In genomic region chr3:113696658-113697191, GRCh38 we compare ENCODE assay signal across 8 cellular contexts. TPM values are rescaled to one million over a fixed set of nuclear protein-coding genes. Genes with fewer than 3 reads are reported as not detected.
DNase-seq lines count a peak whose midpoint lies in the region; ATAC-seq, FAIRE-seq and TF ChIP-seq lines count a peak whose summit lies in the region.

No MANE protein-coding gene starts in this region.

- peak overlapping the region; percentile 93 for H3K4me2 ChIP-seq in endothelial cell of umbilical vein (ENCODE audit: insufficient read depth, low read length)

- H3K4me3 ChIP-seq in Caco-2 (ENCODE audit: low read depth, low read length): peak overlapping the region; percentile 84
- H3K4me3 ChIP-seq in endothelial cell of umbilical vein (replicated peaks in 1 of 3; ENCODE audit: insufficient read depth in 1 of 3, low read depth in 1 of 3, low read length in 3 of 3): peak overlapping the region; percentile 37 to 94 (median 90)
- peak overlapping the region; percentile 81 for H3K4me3 ChIP-seq in mesodermal cell (ENCODE audit: extremely low read depth, insufficient read depth, low read length, poor library complexity, severe bottlenecking)

- CTCF ChIA-PET in Caco-2 (lab: Charles Lee): interaction anchor here (0.5 to 1.6 kb wide), 5 partner anchors 15 to 181 kb away, joined by 3 to 5 read pairs (median 5); no protein-coding TSS in a partner anchor
- CTCF ChIA-PET in endothelial cell of umbilical vein (lab: Charles Lee): interaction anchor here (0.8 to 1.1 kb wide), 3 partner anchors 40 to 119 kb away, joined by 4 read pairs; no protein-coding TSS in a partner anchor

- H3K36me3 ChIP-seq in Caco-2 (ENCODE audit: control insufficient read depth, insufficient read depth, low read length) (no peaks in the 10 kb centered on the region), endothelial cell of umbilical vein (ENCODE audit: control insufficient read depth in 2 of 2, extremely low read depth in 1 of 2, insufficient read depth in 2 of 2, low read length in 2 of 2) (no peaks in the 10 kb centered on the region), mesodermal cell (ENCODE audit: control insufficient read depth, insufficient read depth, low read length) (no peaks in the 10 kb centered on the region)

- no peaks in the 10 kb centered on the region for H3K9me3 ChIP-seq in Caco-2
- H3K9me3 ChIP-seq in endothelial cell of umbilical vein (replicated peaks; ENCODE audit: control insufficient read depth, insufficient read depth, low read length): no peaks in the 10 kb centered on the region
- no peaks in the 10 kb centered on the region for H3K9me3 ChIP-seq in mesodermal cell (ENCODE audit: control insufficient read depth, low read length)

- dilution Hi-C loops in endothelial cell of umbilical vein (cut with MboI; ENCODE audit: extremely low pct_ligation_motif_present, low sequenced_read_pairs): no loop called here

- H3K27me3 ChIP-seq in Caco-2 (replicated peaks; ENCODE audit: control insufficient read depth, insufficient read depth, low read length) (no peaks in the 10 kb centered on the region), endothelial cell of umbilical vein (ENCODE audit: control insufficient read depth in 2 of 2, insufficient read depth in 2 of 2, low read length in 2 of 2) (no peaks in the 10 kb centered on the region)

- H3K27ac ChIP-seq in endothelial cell of umbilical vein (ENCODE audit: insufficient read depth, low read depth, low read length) (peak overlapping the region; percentile 30), mesodermal cell (ENCODE audit: low read depth, low read length, severe bottlenecking) (peak overlapping the region; percentile 77)

- H3K9me1 ChIP-seq in endothelial cell of umbilical vein (replicated peaks; ENCODE audit: control insufficient read depth, extremely low read depth, insufficient read depth, low read length): no peaks in the 10 kb centered on the region

- H3K27me3 Mint-ChIP-seq in Caco-2 (ENCODE audit: insufficient read depth, unreplicated experiment): no peaks in the 10 kb centered on the region

- ATAC-seq in GM21423 (IDR thresholded peaks at IDR 0.05; ENCODE audit: unreplicated experiment): peak; percentile 92

- POLR2A ChIA-PET in Caco-2 (lab: Charles Lee) (interaction anchor here (0.7 to 1.2 kb wide), 4 partner anchors 34 to 706 kb away, joined by 3 to 6 read pairs (median 4); partner anchors contain the start of genes ATP6V1A and GTPBP8), endothelial cell of umbilical vein (lab: Charles Lee) (interaction anchor here (0.6 to 0.9 kb wide), 4 partner anchors 9 to 185 kb away, joined by 3 to 9 read pairs (median 5); no protein-coding TSS in a partner anchor)

- no peaks in the 10 kb centered on the region for H3K4me1 Mint-ChIP-seq in Caco-2 (ENCODE audit: low read depth, unreplicated experiment)

- H3K36me3 Mint-ChIP-seq in Caco-2 (ENCODE audit: insufficient read depth, unreplicated experiment): peaks cover 6% of the 10 kb centered on the region

- peak overlapping the region; percentile 85 for H2AFZ ChIP-seq in endothelial cell of umbilical vein (ENCODE audit: low read depth, low read length)

- BruUV-seq in Caco-2 (replicated peaks; lab: Mats Ljungman, UMichigan) (no TSS peak), endothelial cell of umbilical vein (replicated peaks; lab: Mats Ljungman, UMichigan) (no TSS peak)

- WGBS in mesodermal cell (ENCODE audit: insufficient coverage in 2 of 2), 2 experiments: 0% methylated on average over 20 to 26 of the region's 31 CpGs

- H3K4me1 ChIP-seq in Caco-2 (peaks cover 18% of the 10 kb centered on the region), endothelial cell of umbilical vein (ENCODE audit: control insufficient read depth, extremely low read depth, insufficient read depth, low read length) (peaks cover 14% of the 10 kb centered on the region), mesodermal cell (ENCODE audit: control insufficient read depth, insufficient read depth, low read length, poor library complexity, severe bottlenecking) (no peaks in the 10 kb centered on the region)

- H4K20me1 ChIP-seq in endothelial cell of umbilical vein (replicated peaks; ENCODE audit: control insufficient read depth, extremely low read depth, insufficient read depth, low read length): no peaks in the 10 kb centered on the region

- H3K27ac Mint-ChIP-seq in Caco-2 (ENCODE audit: unreplicated experiment): no peak overlapping the region

- TF ChIP-seq CTCF in Caco-2 (IDR thresholded peaks at IDR 0.05; ENCODE audit: insufficient read depth in 1 of 2, low read depth in 1 of 2, low read length in 1 of 2, severe bottlenecking in 1 of 2, unreplicated experiment in 1 of 2) (no peak), endothelial cell of umbilical vein (IDR thresholded peaks at IDR 0.05; ENCODE audit: extremely low read depth in 1 of 2, insufficient read depth in 1 of 2, low read depth in 1 of 2, low read length in 2 of 2) (peak in 1 of 2 donors; percentile 14)

- no peak overlapping the region for H3K4me3 Mint-ChIP-seq in Caco-2 (ENCODE audit: unreplicated experiment)

- intact Hi-C loops in Caco-2 (cut with micrococcal nuclease; ENCODE audit: unreplicated experiment) (loop anchor here (1.0 kb wide), 2 partner anchors 33 to 50 kb away; partner anchors contain the start of gene NAA50), endothelial cell of umbilical vein (cut with micrococcal nuclease) (loop anchor here (1.0 to 10.0 kb wide), 5 partner anchors 49 to 1450 kb away; partner anchors contain the start of genes ATG3, CCDC191, GRAMD1C and QTRT2)

- H3K79me2 ChIP-seq in endothelial cell of umbilical vein (ENCODE audit: control insufficient read depth, insufficient read depth, low read length): peaks cover 2% of the 10 kb centered on the region

- no peaks in the 10 kb centered on the region for H3K9me3 Mint-ChIP-seq in Caco-2 (ENCODE audit: unreplicated experiment)

- peak; percentile 92 for FAIRE-seq in endothelial cell of umbilical vein (lab: Jason Lieb, UNC)

- TF ChIP-seq POLR2A in endothelial cell of umbilical vein (IDR thresholded peaks at IDR 0.05; ENCODE audit: low read depth, low read length): no peak

- peak overlapping the region; percentile 72 for H3K9ac ChIP-seq in endothelial cell of umbilical vein (replicated peaks; ENCODE audit: extremely low read depth, insufficient read depth, low read length)

- DNase-seq in Caco-2 (peak; percentile 99), HUDEP-2 (lab: John Stamatoyannopoulos, UW; ENCODE audit: unreplicated experiment in 76 of 76) (peak in 75 of 76 experiments; percentile 24 to 99 (median 98)), NOMO-1 treated with dmso at 0.1 percent for 144 hours (lab: John Stamatoyannopoulos, UW; ENCODE audit: unreplicated experiment) (peak; percentile 100), endothelial cell of umbilical vein (ENCODE audit: low read depth, low spot score) (peak; percentile 100)
- DNase-seq in activated CD8-positive, alpha-beta memory T cell treated with anti-CD3 and anti-CD28 coated beads, Interleukin-2, amount 50 U/mL, for 4 hours: peak; percentile 96
- peak; percentile 89 for DNase-seq in stimulated activated CD8-positive, alpha-beta memory T cell treated with anti-CD3 and anti-CD28 coated beads, Interleukin-15, amount 100 ng/mL, for 24 hours (ENCODE audit: low read depth)

TF ChIP-seq in endothelial cell of umbilical vein, 7 proteins besides CTCF, POLR2A, EP300 and RAD21 (continues in another document):
- no peak for TF ChIP-seq MYC (IDR thresholded peaks at IDR 0.05; ENCODE audit: low read depth, low read length)
- TF ChIP-seq EZH2 (IDR thresholded peaks at IDR 0.05; ENCODE audit: borderline replicate concordance, low read depth, low read length, severe bottlenecking): no peak
- no peak for TF ChIP-seq FOS (IDR thresholded peaks at IDR 0.05; ENCODE audit: borderline replicate concordance, insufficient read depth, low read length)
- TF ChIP-seq POLR2AphosphoS5 (IDR thresholded peaks at IDR 0.05; ENCODE audit: insufficient read depth, low read depth, low read length): no peak
- TF ChIP-seq JUN (IDR thresholded peaks at IDR 0.05; ENCODE audit: borderline replicate concordance, insufficient read depth, insufficient read length, low read depth): no peak
- TF ChIP-seq GATA2 (IDR thresholded peaks at IDR 0.05; ENCODE audit: insufficient read depth, insufficient read length, low read depth, low read length): no peak

RNA-seq across cellular contexts. Expression of gene USF3, which starts 0.3 kb away (rescaled TPM):
- 10.9 and 12.1 TPM in 2 replicates for total RNA-seq in Caco-2 (2022)
- total RNA-seq in endothelial cell of umbilical vein: 10.5 and 10.9 TPM in 2 replicates
- 6.5 and 7.0 TPM in 2 replicates for polyA plus RNA-seq in endothelial cell of umbilical vein
- polyA plus RNA-seq in endothelial cell of umbilical vein (2011; cell fraction: cytosol; rRNA removed): 6.5 and 7.5 TPM in 2 replicates
- 7.7 and 8.9 TPM in 2 replicates for polyA plus RNA-seq in endothelial cell of umbilical vein (2011; cell fraction: nucleus; rRNA removed)
- polyA plus RNA-seq in endothelial cell of umbilical vein (2012): 3.0 and 4.1 TPM in 2 replicates
- 25.1 and 25.5 TPM in 2 replicates for polyA minus RNA-seq in endothelial cell of umbilical vein
- polyA minus RNA-seq in endothelial cell of umbilical vein (2011; cell fraction: cytosol; rRNA and poly(A)+ RNA removed): 7.7 TPM
- 17.5 and 23.8 TPM in 2 replicates for polyA minus RNA-seq in endothelial cell of umbilical vein (2011; cell fraction: nucleus; rRNA and poly(A)+ RNA removed)
- 7.9 TPM for polyA plus RNA-seq in mesodermal cell (2013, experiment 1 of 2)
- 5.5 TPM for polyA plus RNA-seq in mesodermal cell (2013, experiment 2 of 2)

RNA-seq across cellular contexts. Expression of gene NAA50, which starts 49.3 kb away (rescaled TPM):
- total RNA-seq in Caco-2 (2022) (182 and 188 TPM in 2 replicates), endothelial cell of umbilical vein (152 and 160 TPM in 2 replicates)
- 53.1 and 54.0 TPM in 2 replicates for polyA plus RNA-seq in endothelial cell of umbilical vein
- 63.9 and 66.7 TPM in 2 replicates for polyA plus RNA-seq in endothelial cell of umbilical vein (2011; cell fraction: cytosol; rRNA removed)
- 48.1 and 52.9 TPM in 2 replicates for polyA plus RNA-seq in endothelial cell of umbilical vein (2011; cell fraction: nucleus; rRNA removed)
- polyA plus RNA-seq in endothelial cell of umbilical vein (2012): 122 and 184 TPM in 2 replicates
- 41.3 and 57.2 TPM in 2 replicates for polyA minus RNA-seq in endothelial cell of umbilical vein
- polyA minus RNA-seq in endothelial cell of umbilical vein (2011; cell fraction: cytosol; rRNA and poly(A)+ RNA removed): 151 TPM
- 35.2 and 54.4 TPM in 2 replicates for polyA minus RNA-seq in endothelial cell of umbilical vein (2011; cell fraction: nucleus; rRNA and poly(A)+ RNA removed)
- polyA plus RNA-seq in mesodermal cell (2013, experiment 1 of 2): 96.5 TPM
- 93.5 TPM for polyA plus RNA-seq in mesodermal cell (2013, experiment 2 of 2)

RNA-seq across cellular contexts. Expression of gene ATP6V1A, which starts 50.1 kb away (rescaled TPM):
- 93.0 and 96.4 TPM in 2 replicates for total RNA-seq in Caco-2 (2022)
- total RNA-seq in endothelial cell of umbilical vein: 94.2 and 96.9 TPM in 2 replicates
- 14.9 and 20.9 TPM in 2 replicates for polyA plus RNA-seq in endothelial cell of umbilical vein
- 20.6 and 23.1 TPM in 2 replicates for polyA plus RNA-seq in endothelial cell of umbilical vein (2011; cell fraction: cytosol; rRNA removed)
- 28.4 and 32.2 TPM in 2 replicates for polyA plus RNA-seq in endothelial cell of umbilical vein (2011; cell fraction: nucleus; rRNA removed)
- polyA plus RNA-seq in endothelial cell of umbilical vein (2012): 43.0 and 44.6 TPM in 2 replicates
- 110 and 131 TPM in 2 replicates for polyA minus RNA-seq in endothelial cell of umbilical vein
- 42.0 TPM for polyA minus RNA-seq in endothelial cell of umbilical vein (2011; cell fraction: cytosol; rRNA and poly(A)+ RNA removed)
- polyA minus RNA-seq in endothelial cell of umbilical vein (2011; cell fraction: nucleus; rRNA and poly(A)+ RNA removed): 30.5 and 49.8 TPM in 2 replicates
- 35.4 TPM for polyA plus RNA-seq in mesodermal cell (2013, experiment 1 of 2)
- polyA plus RNA-seq in mesodermal cell (2013, experiment 2 of 2): 35.3 TPM

Comparison
In these comparisons a context has a peak if more than half of its experiments do, and no peak if none do; other contexts are left out.
1. Peak in every context shown above with its lines: DNase-seq, ATAC-seq, H3K4me3 ChIP-seq and H3K27ac ChIP-seq.